Comparison of ENCODE assay signal across 8 cellular contexts in the genomic region with DNA sequence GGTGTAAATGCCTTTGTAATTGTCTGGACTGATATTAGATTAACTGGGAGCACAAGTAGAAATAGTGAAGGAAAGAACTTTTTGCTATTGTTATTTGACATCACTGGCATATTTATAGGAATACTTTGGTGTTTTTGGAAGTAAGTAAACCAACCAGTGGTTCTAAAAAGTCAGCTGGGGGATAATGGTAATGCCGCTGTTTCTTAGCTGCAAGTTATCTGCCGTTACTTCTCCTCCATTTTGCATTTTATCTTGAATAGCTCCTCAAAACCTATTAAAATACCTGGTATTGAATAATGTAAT. TPM values are rescaled to one million over a fixed set of nuclear protein-coding genes. Genes with fewer than 3 reads are reported as not detected.
A peak's percentile ranks its signal among the peaks of the same experiment; 100 is the strongest.
DNase-seq lines count a peak whose midpoint lies in the region; ATAC-seq and TF ChIP-seq lines count a peak whose summit lies in the region.

No MANE protein-coding gene starts in this region.

- H3K4me3 ChIP-seq in DND-41 (ENCODE audit: low read depth in 1 of 2, low read length in 2 of 2): no peak overlapping the region
- H3K4me3 ChIP-seq in SJSA1: no peak overlapping the region
- H3K4me3 ChIP-seq in endocrine pancreas (ENCODE audit: control insufficient read depth, insufficient read depth, low read length): peak overlapping the region; percentile 45
- peak overlapping the region in 2 of 4 donors; percentile 24 to 100 for H3K4me3 ChIP-seq in gastrocnemius medialis
- H3K4me3 ChIP-seq in WERI-Rb-1 (ENCODE audit: low read depth, low read length): no peak overlapping the region
- H3K4me3 ChIP-seq in aorta (ENCODE audit: low read length in 2 of 2): no peak overlapping the region

- POLR2A ChIA-PET in HEK293T (lab: Yijun Ruan, JAX): no interaction called here

- CTCF ChIA-PET in HEK293T (lab: Yijun Ruan, JAX): interaction anchor here (0.6 kb wide), 2 partner anchors 20 to 55 kb away, joined by 3 to 4 read pairs; no protein-coding TSS in a partner anchor

- in situ Hi-C loops in gastrocnemius medialis (cut with MboI; ENCODE audit: low sequenced_read_pairs in 4 of 4): loop anchor here in 2 of 4 donors (5.0 kb wide), 1 partner anchor 58 kb away; no protein-coding TSS in a partner anchor

- peaks cover 86% of the 10 kb centered on the region for H3K79me2 ChIP-seq in DND-41 (ENCODE audit: insufficient read depth, low read length)

- TF ChIP-seq CTCF in DND-41 (IDR thresholded peaks at IDR 0.05; ENCODE audit: borderline replicate concordance, extremely low read depth, low read length, poor library complexity, severe bottlenecking): no peak
- no peak for TF ChIP-seq CTCF in gastrocnemius medialis (IDR thresholded peaks at IDR 0.05 in 4 of 5, conservative IDR thresholded peaks at IDR 0.05 in 1 of 5)
- no peak for TF ChIP-seq CTCF in WERI-Rb-1 (IDR thresholded peaks at IDR 0.05; ENCODE audit: low read depth, low read length)

- DNase-seq in DND-41: no peak
- no peak for DNase-seq in SJSA1 (ENCODE audit: low read depth in 1 of 2, low spot score in 2 of 2)
- no peak for DNase-seq in gastrocnemius medialis
- no peak for DNase-seq in WERI-Rb-1
- no peak for DNase-seq in pons (ENCODE audit: low spot score)
- no peak for DNase-seq in HEK293T (ENCODE audit: extremely low spot score)
- no peak for DNase-seq in aorta

- H3K4me1 ChIP-seq in DND-41 (ENCODE audit: insufficient read depth, low read length) (peaks cover 84% of the 10 kb centered on the region), SJSA1 (replicated peaks) (peaks cover 78% of the 10 kb centered on the region), endocrine pancreas (ENCODE audit: control insufficient read depth, insufficient read depth, low read length) (peaks cover 32% of the 10 kb centered on the region), gastrocnemius medialis (peaks cover 73 to 74% of the 10 kb centered on the region in 2 donors), aorta (ENCODE audit: control insufficient read depth in 1 of 2, insufficient read depth in 2 of 2, low read length in 2 of 2) (peaks cover 4 to 16% of the 10 kb centered on the region in 2 donors)

- WGBS in aorta, 2 donors: 94 to 96% methylated on average over 2 of the region's 2 CpGs

- H3K9ac ChIP-seq in DND-41 (ENCODE audit: low read depth, low read length) (no peak overlapping the region), endocrine pancreas (ENCODE audit: control insufficient read depth, insufficient read depth, low read length) (no peak overlapping the region)

- H3K36me3 ChIP-seq in DND-41 (ENCODE audit: insufficient read depth, low read length) (peaks cover 8% of the 10 kb centered on the region), SJSA1 (peaks cover 25% of the 10 kb centered on the region), endocrine pancreas (ENCODE audit: control insufficient read depth, insufficient read depth, low read length) (no peaks in the 10 kb centered on the region), gastrocnemius medialis (no peaks in the 10 kb centered on the region), WERI-Rb-1 (peaks cover 9% of the 10 kb centered on the region), aorta (ENCODE audit: control insufficient read depth in 1 of 2, insufficient read depth in 2 of 2, low read length in 1 of 2) (no peaks in the 10 kb centered on the region)

- intact Hi-C loops in gastrocnemius medialis (cut with DNase I; ENCODE audit: low total_unique reads): loop anchor here (10.0 kb wide), 1 partner anchor 221 kb away; the partner anchor contains the start of gene PARD6B
- intact Hi-C loops in aorta (cut with DNase I): loop anchor here (5.0 kb wide), 2 partner anchors 48 to 63 kb away; no protein-coding TSS in a partner anchor

- ATAC-seq in DND-41 (ENCODE audit: insufficient read depth, low read depth): no peak
- no peak for ATAC-seq in gastrocnemius medialis
- ATAC-seq in aorta (ENCODE audit: low FRiP score): no peak

- H3K27ac ChIP-seq in DND-41 (ENCODE audit: low read length) (no peak overlapping the region), SJSA1 (peak overlapping the region; percentile 44), gastrocnemius medialis (peak overlapping the region; percentile 66 to 99 (median 93)), WERI-Rb-1 (no peak overlapping the region), aorta (ENCODE audit: low read depth in 1 of 2, low read length in 2 of 2) (peak overlapping the region in 1 of 2 donors; percentile 32)

- TF ChIP-seq POLR2A in gastrocnemius medialis (IDR thresholded peaks at IDR 0.05): no peak

- H4K20me1 ChIP-seq in DND-41 (ENCODE audit: insufficient read depth, low read length): peaks cover 69% of the 10 kb centered on the region

- H3K27me3 ChIP-seq in DND-41 (ENCODE audit: insufficient read depth, low read length, poor library complexity) (no peaks in the 10 kb centered on the region), SJSA1 (replicated peaks) (no peaks in the 10 kb centered on the region), endocrine pancreas (ENCODE audit: control insufficient read depth, insufficient read depth, low read length) (no peaks in the 10 kb centered on the region), gastrocnemius medialis (no peaks in the 10 kb centered on the region), WERI-Rb-1 (ENCODE audit: insufficient read depth, low read depth, severe bottlenecking) (no peaks in the 10 kb centered on the region), aorta (ENCODE audit: control insufficient read depth in 1 of 2, insufficient read depth in 2 of 2, low read length in 1 of 2) (no peaks in the 10 kb centered on the region)

- H3K4me2 ChIP-seq in DND-41 (ENCODE audit: insufficient read depth, low read length): peak overlapping the region; percentile 95; the same call in 1 of the 2 replicates

- H3K9me3 ChIP-seq in DND-41 (ENCODE audit: insufficient read depth, low read length, severe bottlenecking): no peaks in the 10 kb centered on the region
- no peaks in the 10 kb centered on the region for H3K9me3 ChIP-seq in SJSA1 (replicated peaks)
- H3K9me3 ChIP-seq in endocrine pancreas (ENCODE audit: control insufficient read depth, low read length): no peaks in the 10 kb centered on the region
- H3K9me3 ChIP-seq in gastrocnemius medialis: no peaks in the 10 kb centered on the region
- H3K9me3 ChIP-seq in WERI-Rb-1 (ENCODE audit: severe bottlenecking): no peaks in the 10 kb centered on the region
- no peaks in the 10 kb centered on the region for H3K9me3 ChIP-seq in aorta (ENCODE audit: control insufficient read depth, low read length)

- no peak overlapping the region for H2AFZ ChIP-seq in DND-41 (ENCODE audit: low read depth, low read length)

TF ChIP-seq in HEK293T, 16 proteins besides CTCF, POLR2A, EP300 and RAD21:
- TF ChIP-seq SUZ12 (IDR thresholded peaks at IDR 0.05): no peak
- TF ChIP-seq TARDBP (IDR thresholded peaks at IDR 0.05): no peak
- no peak for TF ChIP-seq LEF1 (IDR thresholded peaks at IDR 0.05; ENCODE audit: borderline replicate concordance)
- TF ChIP-seq FOXA1 (IDR thresholded peaks at IDR 0.05): no peak
- TF ChIP-seq ZNF384 (IDR thresholded peaks at IDR 0.05): no peak
- TF ChIP-seq L3MBTL2 (conservative IDR thresholded peaks at IDR 0.05): no peak
- TF ChIP-seq CTBP1 (IDR thresholded peaks at IDR 0.05; ENCODE audit: borderline replicate concordance): no peak
- TF ChIP-seq NFRKB (IDR thresholded peaks at IDR 0.05): no peak

RNA-seq across cellular contexts. Expression of gene PTPN1, which starts 3.8 kb away (rescaled TPM):
- 61.1 and 71.3 TPM in 2 replicates for total RNA-seq in SJSA1 (2014; rRNA removed; shearing (Covaris generic))
- total RNA-seq in gastrocnemius medialis (10 to 100 TPM; 21.8 to 46.8 (median 44.4) TPM), aorta (10 to 100 TPM; 31.2 to 51.6 TPM)
- polyA plus RNA-seq in aorta: 10 to 100 TPM; 17.7 to 19.8 TPM

Comparison
In these comparisons a context has a peak if more than half of its experiments do, and no peak if none do; other contexts are left out.
1. H3K27ac ChIP-seq: peak in SJSA1 (single experiment) and gastrocnemius medialis (4 of 4); none in DND-41 (single experiment) and WERI-Rb-1 (single experiment).